In the genomic region with DNA sequence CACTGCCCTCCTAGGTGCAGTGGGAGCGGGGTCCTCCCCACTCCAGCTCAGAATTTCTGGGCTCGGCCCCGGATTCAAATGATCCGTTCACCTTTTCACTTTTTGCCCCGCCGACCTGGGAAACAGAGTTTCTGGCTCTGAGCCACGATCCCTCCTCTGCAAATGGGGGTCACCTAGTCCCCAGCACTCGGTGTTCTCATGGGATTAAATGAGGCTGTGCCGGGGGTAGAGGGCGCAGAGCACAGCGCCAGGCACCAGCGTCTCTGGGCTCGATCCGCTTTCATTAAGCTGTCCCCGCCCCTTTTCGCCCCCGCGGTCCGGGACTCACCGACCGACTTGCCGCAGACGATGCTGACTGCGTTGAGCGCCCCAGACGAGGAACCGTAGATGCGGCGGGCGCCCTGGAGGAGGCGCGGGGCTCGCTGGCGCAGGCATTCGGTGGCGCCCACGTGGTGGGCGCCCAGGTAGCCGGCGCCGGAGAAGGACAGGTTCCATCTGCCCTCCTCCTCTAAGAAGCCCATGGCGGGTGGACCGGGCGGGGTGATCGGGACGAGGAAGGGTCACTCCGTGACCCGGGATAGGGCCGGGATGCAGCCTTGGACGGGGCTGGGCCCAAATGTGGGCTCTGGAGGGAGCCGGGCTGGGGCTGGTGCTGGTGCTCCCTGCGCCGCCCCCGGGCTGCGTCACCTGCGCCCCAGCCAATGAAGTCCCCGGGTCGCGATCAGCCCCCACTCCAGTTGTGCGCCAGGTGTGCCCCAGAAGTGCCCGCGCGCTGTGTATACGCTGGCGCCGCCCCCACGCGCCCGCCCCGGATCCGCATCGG, we compare ENCODE assay signal across 10 cellular contexts. TPM values are rescaled to one million over a fixed set of nuclear protein-coding genes. Genes with fewer than 3 reads are reported as not detected.
DNase-seq lines count a peak whose midpoint lies in the region; ATAC-seq and TF ChIP-seq lines count a peak whose summit lies in the region.
"Had no signal": no experiment of that assay in that cellular context is flagged by ENCODE, and none has a peak within 500 bp of the region (broad histone marks: within the 10 kb centered on the region; RNA-seq: fewer than 3 reads in every experiment).

Gene PNPLA5, minus strand, starts transcription at position 654 of the 823 bp plus-strand sequence. Its CDS starts 133 bp downstream, at position 521.

- DNase-seq in AG04450 (ENCODE audit: low read depth, low spot score) (no peak), GM23248 (peak; percentile 63), mammary epithelial cell (no peak), neuronal stem cell (ENCODE audit: low spot score) (no peak), gastrocnemius medialis (no peak), DMS153 (lab: John Stamatoyannopoulos, UW) (no peak)
- DNase-seq: activated CD4-positive, CD25-positive, alpha-beta regulatory T cell had no signal

- H3K27ac ChIP-seq in AG04450 (ENCODE audit: low read depth, low read length) (no peak within 1 kb of the TSS), GM23248 (no peak within 1 kb of the TSS), mammary epithelial cell (ENCODE audit: insufficient read depth, low read depth, low read length) (no peak within 1 kb of the TSS), neuronal stem cell (replicated peaks; ENCODE audit: low read length) (no peak within 1 kb of the TSS), gastrocnemius medialis (no peak within 1 kb of the TSS)

- H3K4me2 ChIP-seq in GM23248 (ENCODE audit: unreplicated experiment) (peak within 1 kb of the TSS; percentile 68), mammary epithelial cell (ENCODE audit: insufficient read depth, low read depth, low read length) (peak within 1 kb of the TSS; percentile 90), neuronal stem cell (ENCODE audit: insufficient read depth, low read length, poor library complexity, severe bottlenecking) (peak within 1 kb of the TSS; percentile 71)

- H3K4me1 ChIP-seq in GM23248 (ENCODE audit: insufficient read depth) (no peaks in the 10 kb centered on the region), mammary epithelial cell (ENCODE audit: insufficient read depth, low read length) (peaks cover 12% of the 10 kb centered on the region), neuronal stem cell (ENCODE audit: control insufficient read depth in 2 of 2, insufficient read depth in 1 of 2, low read depth in 1 of 2, low read length in 2 of 2) (peaks cover 0 to 8% of the 10 kb centered on the region in 2 donors), gastrocnemius medialis (no peaks in the 10 kb centered on the region)

- H3K4me3 ChIP-seq in AG04450 (ENCODE audit: low read depth, low read length), result peak within 1 kb of the TSS; percentile 45
- H3K4me3 ChIP-seq in GM23248, result no peak within 1 kb of the TSS; the same call in 1 of the 2 replicates
- H3K4me3 ChIP-seq in mammary epithelial cell (replicated peaks in 1 of 3; ENCODE audit: insufficient read depth in 1 of 3, low read depth in 2 of 3, low read length in 3 of 3), result peak within 1 kb of the TSS in 2 of 3 experiments; percentile 26 to 36
- peak within 1 kb of the TSS in 1 of 2 donors; percentile 65 for H3K4me3 ChIP-seq in neuronal stem cell (ENCODE audit: low read length in 2 of 2)
- no peak within 1 kb of the TSS for H3K4me3 ChIP-seq in gastrocnemius medialis

- no peak for TF ChIP-seq POLR2A in gastrocnemius medialis (IDR thresholded peaks at IDR 0.05)

- H3F3A ChIP-seq in GM23248 (ENCODE audit: insufficient read depth), result no peaks in the 10 kb centered on the region

- H3K9me2 ChIP-seq in GM23248 (ENCODE audit: insufficient read depth), result no peaks in the 10 kb centered on the region

- no peak within 1 kb of the TSS for H2BK120ac ChIP-seq in neuronal stem cell (ENCODE audit: low read depth, low read length)

- peak within 1 kb of the TSS; percentile 23 for H2BK15ac ChIP-seq in neuronal stem cell (ENCODE audit: low read length)

- no peaks in the 10 kb centered on the region for H3K79me1 ChIP-seq in neuronal stem cell (ENCODE audit: low read depth, low read length)

- H3K23ac ChIP-seq in neuronal stem cell (ENCODE audit: low read depth, low read length, poor library complexity), result peak within 1 kb of the TSS; percentile 69

- H2BK12ac ChIP-seq in neuronal stem cell (ENCODE audit: low read length), result no peak within 1 kb of the TSS

- POLR2A ChIA-PET in AG04450 (lab: Yijun Ruan, JAX), result no interaction called here

- H3K27me3 ChIP-seq in AG04450 (ENCODE audit: control insufficient read depth, insufficient read depth, low read length) (peaks cover 38% of the 10 kb centered on the region), GM23248 (replicated peaks; ENCODE audit: insufficient read depth) (peaks cover 27% of the 10 kb centered on the region), mammary epithelial cell (ENCODE audit: insufficient read depth, low read length) (peaks cover 6% of the 10 kb centered on the region), neuronal stem cell (ENCODE audit: control insufficient read depth in 3 of 3, insufficient read depth in 3 of 3, low read depth in 1 of 3, low read length in 3 of 3) (peaks cover 16 to 89% (median 39%) of the 10 kb centered on the region in 3 experiments), gastrocnemius medialis (peaks cover 37 to 62% (median 40%) of the 10 kb centered on the region in 3 donors)

- no peak within 1 kb of the TSS for H4K8ac ChIP-seq in neuronal stem cell (ENCODE audit: low read depth, low read length)

- H3K9ac ChIP-seq in GM23248 (no peak within 1 kb of the TSS), mammary epithelial cell (ENCODE audit: insufficient read depth, low read length) (no peak within 1 kb of the TSS), neuronal stem cell (ENCODE audit: low read depth, low read length, poor library complexity) (no peak within 1 kb of the TSS)

- no TSS peak for BruUV-seq in mammary epithelial cell (replicated peaks; lab: Mats Ljungman, UMichigan)

- H3K9me3 ChIP-seq in AG04450 (ENCODE audit: control insufficient read depth, insufficient read depth, low read length) (no peaks in the 10 kb centered on the region; the same call in 1 of the 2 replicates), GM23248 (ENCODE audit: low read depth) (no peaks in the 10 kb centered on the region), mammary epithelial cell (replicated peaks; ENCODE audit: insufficient read depth, low read length) (no peaks in the 10 kb centered on the region), neuronal stem cell (replicated peaks in 1 of 2; ENCODE audit: control insufficient read depth in 2 of 2, insufficient read depth in 1 of 2, low read depth in 1 of 2, low read length in 2 of 2) (no peaks in the 10 kb centered on the region), gastrocnemius medialis (no peaks in the 10 kb centered on the region)

- 1 to 2% methylated on average over 59 to 71 of the region's 72 CpGs for WGBS in GM23248 (ENCODE audit: low coverage in 1 of 2, low lambda C conversion rate in 2 of 2, missing lambda C conversion rate in 2 of 2), 2 experiments
- WGBS in mammary epithelial cell (ENCODE audit: low coverage, missing lambda C conversion rate), result 2% methylated on average over 23 of the region's 72 CpGs
- no CpG with 5 or more reads among the region's 72 CpGs for WGBS in neuronal stem cell (ENCODE audit: extremely low coverage in 2 of 2, insufficient read length in 2 of 2, insufficient replicate concordance in 1 of 2), 2 donors

- intact Hi-C loops in mammary epithelial cell (cut with micrococcal nuclease) (loop anchor here (2.0 kb wide), 1 partner anchor 55 kb away; no protein-coding TSS in a partner anchor), gastrocnemius medialis (cut with DNase I; ENCODE audit: low total_unique reads) (no loop called here)

- in situ Hi-C loops in GM23248 (cut with MboI) (no loop called here), mammary epithelial cell (cut with MboI; ENCODE audit: low sequenced_read_pairs in 2 of 2) (loop anchor here in 1 of 2 donors (10.0 kb wide), 1 partner anchor 53 kb away; no protein-coding TSS in a partner anchor), gastrocnemius medialis (cut with MboI; ENCODE audit: low sequenced_read_pairs in 4 of 4) (no loop called here)

- peak within 1 kb of the TSS; percentile 48 for H3K14ac ChIP-seq in neuronal stem cell (ENCODE audit: low read length)

- H2BK5ac ChIP-seq in neuronal stem cell (ENCODE audit: low read length), result peak within 1 kb of the TSS; percentile 27

- H3K36me3 ChIP-seq in GM23248 (ENCODE audit: low read depth) (no peaks in the 10 kb centered on the region), mammary epithelial cell (ENCODE audit: insufficient read depth, low read length) (no peaks in the 10 kb centered on the region), neuronal stem cell (replicated peaks in 1 of 2; ENCODE audit: control insufficient read depth in 2 of 2, insufficient read depth in 2 of 2, low read length in 2 of 2) (no peaks in the 10 kb centered on the region), gastrocnemius medialis (no peaks in the 10 kb centered on the region)

- peak within 1 kb of the TSS; percentile 69 for H4K91ac ChIP-seq in neuronal stem cell (ENCODE audit: low read depth, low read length, poor library complexity)

- no peak within 1 kb of the TSS for H2AFZ ChIP-seq in GM23248
- peak within 1 kb of the TSS; percentile 67 for H2AFZ ChIP-seq in mammary epithelial cell (ENCODE audit: low read depth, low read length)
- H2AFZ ChIP-seq in neuronal stem cell (ENCODE audit: low read length), result peak within 1 kb of the TSS; percentile 28

- dilution Hi-C loops in mammary epithelial cell (cut with HindIII; ENCODE audit: low sequenced_read_pairs), result no loop called here

- H3K18ac ChIP-seq in neuronal stem cell (ENCODE audit: low read length), result peak within 1 kb of the TSS; percentile 84

- H3K4ac ChIP-seq in neuronal stem cell (ENCODE audit: low read length), result no peak within 1 kb of the TSS

- H3K79me2 ChIP-seq in GM23248 (ENCODE audit: insufficient read depth) (no peaks in the 10 kb centered on the region), mammary epithelial cell (ENCODE audit: insufficient read depth, low read length) (no peaks in the 10 kb centered on the region)

- no peak for TF ChIP-seq CTCF in AG04450 (IDR thresholded peaks at IDR 0.05; ENCODE audit: low read depth, low read length)
- TF ChIP-seq CTCF in mammary epithelial cell (conservative IDR thresholded peaks at IDR 0.05 in 1 of 2, IDR thresholded peaks at IDR 0.05 in 1 of 2; ENCODE audit: extremely low read depth in 1 of 2, insufficient read depth in 1 of 2, low read depth in 1 of 2, low read length in 2 of 2), result no peak
- TF ChIP-seq CTCF in gastrocnemius medialis (IDR thresholded peaks at IDR 0.05 in 4 of 5, conservative IDR thresholded peaks at IDR 0.05 in 1 of 5), result no peak

- H4K20me1 ChIP-seq in GM23248 (ENCODE audit: insufficient read depth) (no peaks in the 10 kb centered on the region), mammary epithelial cell (ENCODE audit: insufficient read depth, low read length) (no peaks in the 10 kb centered on the region)

- ATAC-seq in gastrocnemius medialis, result no peak
- ATAC-seq in GM21786 (IDR thresholded peaks at IDR 0.05; ENCODE audit: unreplicated experiment), result no peak
- no peak for ATAC-seq in HG03196 (IDR thresholded peaks at IDR 0.05; ENCODE audit: unreplicated experiment)

- peak within 1 kb of the TSS; percentile 33 for H2AK5ac ChIP-seq in neuronal stem cell (ENCODE audit: low read depth, low read length)

- CTCF ChIA-PET in AG04450 (lab: Charles Lee), result interaction anchor here (0.6 kb wide), 1 partner anchor 67 kb away, joined by 4 read pairs; no protein-coding TSS in a partner anchor
- CTCF ChIA-PET in mammary epithelial cell (lab: Charles Lee; ENCODE audit: low non-redundant PET), result interaction anchor here (0.6 to 0.7 kb wide), 2 partner anchors 673 to 682 kb away, joined by 4 to 7 read pairs; no protein-coding TSS in a partner anchor

RNA-seq across cellular contexts. Expression of gene PNPLA5, which starts in this region (rescaled TPM):
- polyA plus RNA-seq in AG04450 (2011; rRNA removed) (0.11 and 0.12 TPM in 2 replicates), GM23248 (2016; fragmentation: Nextera tagmentation; extraction: Ambion mirVana) (not detected in 2 replicates), mammary epithelial cell (0.05 TPM)
- 0.17 and 0.28 TPM in 2 replicates for polyA minus RNA-seq in AG04450 (2011; rRNA and poly(A)+ RNA removed)
- not detected in 2 replicates for total RNA-seq in GM23248 (2014; rRNA removed; shearing (Covaris generic))
- total RNA-seq in mammary epithelial cell (under 1 TPM in 1 of 2 donors, not detected in 1; 0.17 TPM), gastrocnemius medialis (not detected)
- not detected for polyA minus RNA-seq in mammary epithelial cell
- polyA plus RNA-seq in neuronal stem cell (2013, experiment 1 of 2), result not detected
- not detected for polyA plus RNA-seq in neuronal stem cell (2013, experiment 2 of 2)
- total RNA-seq: dermis microvascular lymphatic vessel endothelial cell had no signal

Comparison
In these comparisons a context has a peak if more than half of its experiments do, and no peak if none do; other contexts are left out.
1. Peak in DNase-seq and H3K4me2 ChIP-seq in GM23248; RNA of the gene not detected or under 1 TPM.
2. H3K4me3 ChIP-seq: peak in AG04450 (single experiment) and mammary epithelial cell (2 of 3); none in GM23248 (single experiment) and gastrocnemius medialis (0 of 4).
3. Peak in every context shown above with its lines, with median percentiles within 50 percentile points of each other: H3K4me2 ChIP-seq.